In genomic region chr1:9204156-9204720, GRCh38 we compare ENCODE assay signal across 29 cellular contexts. TPM values are rescaled to one million over a fixed set of nuclear protein-coding genes. Genes with fewer than 3 reads are reported as not detected.
DNase-seq lines count a peak whose midpoint lies in the region; ATAC-seq, FAIRE-seq and TF ChIP-seq lines count a peak whose summit lies in the region.
"Had no signal": no experiment of that assay in that cellular context is flagged by ENCODE, and none has a peak within 500 bp of the region (broad histone marks: within the 10 kb centered on the region; RNA-seq: fewer than 3 reads in every experiment).

No MANE protein-coding gene starts in this region.

- no peak overlapping the region for H4K91ac ChIP-seq in IMR-90 (ENCODE audit: insufficient read depth, low read depth, low read length)

- H3K9me3 ChIP-seq in IMR-90 (ENCODE audit: control insufficient read depth, insufficient read depth, low read length) (no peaks in the 10 kb centered on the region), K562 (replicated peaks; ENCODE audit: control insufficient read depth, insufficient read depth, low read depth, low read length) (no peaks in the 10 kb centered on the region), upper lobe of right lung (no peaks in the 10 kb centered on the region), thyroid gland (no peaks in the 10 kb centered on the region)
- H3K9me3 ChIP-seq: A549, HAP-1, MG63, SJCRH30 had no signal

- H3K4me3 Mint-ChIP-seq in nephron: peak overlapping the region; percentile 1 to 40 (median 35)

- H3K9ac ChIP-seq in IMR-90 (ENCODE audit: low read depth, low read length) (no peak overlapping the region), K562 (ENCODE audit: insufficient read depth in 1 of 2, low read depth in 2 of 2, low read length in 2 of 2) (no peak overlapping the region)

- no peak overlapping the region for H4K5ac ChIP-seq in IMR-90 (ENCODE audit: low read depth, low read length)

- peaks cover 0 to 8% of the 10 kb centered on the region in 2 experiments; a peak in 1 of 4 replicates for H3K79me1 ChIP-seq in IMR-90 (ENCODE audit: low read depth in 1 of 2, low read length in 2 of 2)

- H3K27ac Mint-ChIP-seq in nephron: no peak overlapping the region
- H3K27ac Mint-ChIP-seq: CD4-positive, alpha-beta memory T cell had no signal

- intact Hi-C loops in IMR-90 (cut with micrococcal nuclease): loop anchor here (5.0 kb wide), 2 partner anchors 33 to 77 kb away; partner anchors contain the start of gene GPR157
- intact Hi-C loops in K562 (cut with micrococcal nuclease): no loop called here
- intact Hi-C loops in upper lobe of right lung (cut with DNase I): no loop called here
- intact Hi-C loops in thyroid gland (cut with DNase I): no loop called here

- CTCF ChIA-PET in IMR-90 (lab: Yijun Ruan, JAX): no interaction called here
- CTCF ChIA-PET in K562 (lab: Yijun Ruan, JAX; ENCODE audit: low intra/inter-chr PET ratio): no interaction called here

- H3K4ac ChIP-seq in IMR-90 (ENCODE audit: low read depth, low read length): peak overlapping the region; percentile 22; the same call in 1 of the 2 replicates

- H3K4me2 ChIP-seq in IMR-90 (ENCODE audit: low read depth, low read length) (no peak overlapping the region), K562 (ENCODE audit: insufficient read depth, low read length) (no peak overlapping the region)
- H3K4me2 ChIP-seq: A549 had no signal

- in situ Hi-C loops in IMR-90 (cut with MboI; ENCODE audit: low sequenced_read_pairs) (no loop called here), K562 (cut with MboI) (no loop called here)

- H2BK5ac ChIP-seq in IMR-90 (ENCODE audit: low read depth, low read length, poor library complexity, severe bottlenecking): no peak overlapping the region

- dilution Hi-C loops in IMR-90 (cut with HindIII; ENCODE audit: low sequenced_read_pairs, unreplicated experiment): no loop called here

- peak overlapping the region in 1 of 2 experiments; percentile 18; a peak in 1 of 4 replicates for H4K8ac ChIP-seq in IMR-90 (ENCODE audit: low read depth in 2 of 2, low read length in 2 of 2)

- peaks cover 22% of the 10 kb centered on the region for H3K4me1 ChIP-seq in IMR-90 (ENCODE audit: control insufficient read depth, insufficient read depth, low read length)
- H3K4me1 ChIP-seq in K562 (replicated peaks in 1 of 2; ENCODE audit: control insufficient read depth in 2 of 2, insufficient read depth in 2 of 2, low read length in 2 of 2): no peaks in the 10 kb centered on the region
- peaks cover 15% of the 10 kb centered on the region for H3K4me1 ChIP-seq in upper lobe of right lung
- H3K4me1 ChIP-seq in thyroid gland: peaks cover 0 to 16% of the 10 kb centered on the region in 2 donors
- H3K4me1 ChIP-seq: A549, SJCRH30 had no signal

- H3K36me3 Mint-ChIP-seq in nephron (ENCODE audit: low read depth): no peaks in the 10 kb centered on the region
- H3K36me3 Mint-ChIP-seq: CD4-positive, alpha-beta memory T cell had no signal

- TF ChIP-seq CTCF in IMR-90 (conservative IDR thresholded peaks at IDR 0.05; ENCODE audit: low read depth, low read length) (no peak), K562 (IDR thresholded peaks at IDR 0.05 in 2 of 3, conservative IDR thresholded peaks at IDR 0.05 in 1 of 3; ENCODE audit: insufficient read depth in 2 of 3, low read depth in 1 of 3, low read length in 3 of 3) (no peak), nephron (IDR thresholded peaks at IDR 0.05; ENCODE audit: unreplicated experiment in 3 of 3) (no peak), upper lobe of right lung (IDR thresholded peaks at IDR 0.05) (no peak), thyroid gland (IDR thresholded peaks at IDR 0.05) (no peak)

- peaks cover 77% of the 10 kb centered on the region for H3K27me3 Mint-ChIP-seq in nephron (ENCODE audit: low read depth)

- TF ChIP-seq EP300 in K562 (IDR thresholded peaks at IDR 0.05; ENCODE audit: low read length): no peak

- H3K56ac ChIP-seq in IMR-90 (ENCODE audit: extremely low read depth, insufficient read depth, low read length): no peak overlapping the region

- peak overlapping the region; percentile 71; the same call in 1 of the 2 replicates for H2BK120ac ChIP-seq in IMR-90 (ENCODE audit: low read depth, low read length)

- no peak for FAIRE-seq in K562 (lab: Jason Lieb, UNC)
- FAIRE-seq: A549, GM12878 had no signal

- H3K9me3 Mint-ChIP-seq in nephron: no peaks in the 10 kb centered on the region

- no peaks in the 10 kb centered on the region; the same call in 1 of the 2 replicates for H3K27me3 ChIP-seq in IMR-90 (ENCODE audit: control insufficient read depth, insufficient read depth, low read length)
- peaks cover 73 to 80% of the 10 kb centered on the region in 2 experiments for H3K27me3 ChIP-seq in K562 (ENCODE audit: control insufficient read depth in 2 of 2, insufficient read depth in 2 of 2, low read length in 2 of 2)
- H3K27me3 ChIP-seq in upper lobe of right lung: peaks cover 67% of the 10 kb centered on the region
- peaks cover 27% of the 10 kb centered on the region for H3K27me3 ChIP-seq in thyroid gland
- H3K27me3 ChIP-seq: MG63 had no signal

- ATAC-seq in IMR-90 (ENCODE audit: low read depth) (no peak), K562 (no peak), upper lobe of right lung (no peak), GM21786 (IDR thresholded peaks at IDR 0.05; ENCODE audit: unreplicated experiment) (no peak)
- ATAC-seq: A549, GM12878, Right ventricle myocardium inferior, SK-N-SH treated with all-trans-retinoic acid at 6 μM for 48 hours had no signal

- H3K14ac ChIP-seq in IMR-90 (replicated peaks; ENCODE audit: low read depth, low read length): no peak overlapping the region

- peak overlapping the region; percentile 58; the same call in 1 of the 2 replicates for H2AK5ac ChIP-seq in IMR-90 (ENCODE audit: low read depth, low read length)

- H3K27ac ChIP-seq in IMR-90 (ENCODE audit: insufficient read depth, low read length): no peak overlapping the region
- no peak overlapping the region for H3K27ac ChIP-seq in K562 (ENCODE audit: extremely low read depth, low read depth, low read length)
- H3K27ac ChIP-seq in upper lobe of right lung: no peak overlapping the region
- H3K27ac ChIP-seq in thyroid gland: no peak overlapping the region
- H3K27ac ChIP-seq: A549, SJCRH30 had no signal

- no peak overlapping the region for H2AFZ ChIP-seq in IMR-90 (replicated peaks; ENCODE audit: low read length, poor library complexity)
- no peak overlapping the region for H2AFZ ChIP-seq in K562 (ENCODE audit: low read depth, low read length)

- POLR2A ChIA-PET in IMR-90 (lab: Charles Lee; ENCODE audit: unreplicated experiment) (interaction anchor here (0.5 kb wide), 1 partner anchor 27 kb away, joined by 5 read pairs; no protein-coding TSS in a partner anchor), K562 (lab: Yijun Ruan, JAX) (no interaction called here)

- TF ChIP-seq POLR2A in IMR-90 (IDR thresholded peaks at IDR 0.05; ENCODE audit: low read depth, low read length) (no peak), K562 (conservative IDR thresholded peaks at IDR 0.05) (no peak), thyroid gland (IDR thresholded peaks at IDR 0.05) (no peak)

- H3K36me3 ChIP-seq in IMR-90 (ENCODE audit: control insufficient read depth, insufficient read depth, low read length): no peaks in the 10 kb centered on the region
- no peaks in the 10 kb centered on the region for H3K36me3 ChIP-seq in K562 (ENCODE audit: control insufficient read depth, insufficient read depth, low read length)
- no peaks in the 10 kb centered on the region for H3K36me3 ChIP-seq in upper lobe of right lung
- H3K36me3 ChIP-seq in thyroid gland: no peaks in the 10 kb centered on the region
- H3K36me3 ChIP-seq: HAP-1, MG63, SJCRH30 had no signal

- no peak overlapping the region for H3K4me3 ChIP-seq in IMR-90 (ENCODE audit: insufficient read depth, low read depth, low read length)
- H3K4me3 ChIP-seq in K562: no peak overlapping the region
- no peak overlapping the region for H3K4me3 ChIP-seq in upper lobe of right lung
- H3K4me3 ChIP-seq in thyroid gland (replicated peaks in 1 of 3): no peak overlapping the region
- H3K4me3 ChIP-seq: A549, GM12878, HAP-1, MG63, SJCRH30 had no signal

- H2BK20ac ChIP-seq in IMR-90 (ENCODE audit: low read depth, low read length): peak overlapping the region; percentile 24; the same call in 1 of the 2 replicates

- WGBS in IMR-90 (ENCODE audit: extremely low coverage in 2 of 2, insufficient read length in 1 of 2), 2 experiments: 41% methylated on average over 2 of the region's 7 CpGs; no CpG with 5 or more reads in 1 of the 2 experiments
- WGBS in K562 (ENCODE audit: insufficient coverage, low coverage, missing lambda C conversion rate): 4% methylated on average over 7 of the region's 7 CpGs
- 83 to 88% methylated on average over 7 of the region's 7 CpGs for WGBS in thyroid gland, 2 donors

- no TSS peak for BruUV-seq in IMR-90 (replicated peaks; lab: Mats Ljungman, UMichigan)
- BruUV-seq in K562 (replicated peaks; lab: Mats Ljungman, UMichigan): no TSS peak

- no peak for DNase-seq in IMR-90
- DNase-seq in K562 (ENCODE audit: extremely low read depth in 1 of 4, low spot score in 3 of 4): no peak
- DNase-seq in upper lobe of right lung: peak; percentile 9
- DNase-seq in thyroid gland: no peak
- DNase-seq in activated CD4-positive, alpha-beta T cell treated with anti-CD3 and anti-CD28 coated beads for 48 hours: no peak
- DNase-seq: C1 segment of cervical spinal cord, COR-L47, DMS79, EL, GDM1, GOT3, KBM-7, MG63, NCI-H1105 treated with DMSO at 0.1 percent for 48 hours, NCI-H146, NCI-H1930, NCI-H2107, NCI-H446, NCI-H524 treated with DMSO at 0.1 percent for 48 hours, NCI-H774, SJCRH30 had no signal

- H3K9me1 ChIP-seq in IMR-90 (ENCODE audit: insufficient read depth, low read length) (peaks cover 3% of the 10 kb centered on the region), K562 (ENCODE audit: control insufficient read depth, insufficient read depth, low read length) (no peaks in the 10 kb centered on the region)

- TF ChIP-seq RAD21 in IMR-90 (IDR thresholded peaks at IDR 0.05; ENCODE audit: low read length) (no peak), K562 (CRISPR knock-in tag; conservative IDR thresholded peaks at IDR 0.05 in 1 of 2, IDR thresholded peaks at IDR 0.05 in 1 of 2) (no peak)

- peaks cover 25% of the 10 kb centered on the region for H3K4me1 Mint-ChIP-seq in nephron

- no peaks in the 10 kb centered on the region for H4K20me1 ChIP-seq in IMR-90 (ENCODE audit: insufficient read depth, low read length)
- peaks cover 11% of the 10 kb centered on the region; the same call in 1 of the 2 replicates for H4K20me1 ChIP-seq in K562 (replicated peaks; ENCODE audit: control insufficient read depth, insufficient read depth, low read length)

- H3K79me2 ChIP-seq in K562 (ENCODE audit: control insufficient read depth, insufficient read depth, low read length): no peaks in the 10 kb centered on the region

- peak overlapping the region; percentile 38; the same call in 1 of the 2 replicates for H3K23ac ChIP-seq in IMR-90 (ENCODE audit: low read depth, low read length)

- H3K18ac ChIP-seq in IMR-90 (ENCODE audit: low read depth, low read length): no peak overlapping the region

- H2BK15ac ChIP-seq in IMR-90 (ENCODE audit: low read depth, low read length): no peak overlapping the region

- no peak overlapping the region for H2AK9ac ChIP-seq in IMR-90 (replicated peaks; ENCODE audit: low read depth, low read length, poor library complexity)

RNA-seq across cellular contexts. Expression of gene H6PD, which starts 30.3 kb away (rescaled TPM):
- total RNA-seq in IMR-90 (2012; rRNA removed) (8.3 and 9.3 TPM in 2 replicates), K562 (2014; rRNA removed) (1.0 and 1.5 TPM in 2 replicates), K562 (2014; rRNA removed; fragmentation: Illumina TruSeq; extraction: Trizol) (0.84 and 1.2 TPM in 2 replicates), K562 (2015; rRNA removed; fragmentation: Illumina TruSeq; extraction: Trizol) (1.5 and 1.7 TPM in 2 replicates), K562 (2021) (1.8 and 2.5 TPM in 2 replicates), upper lobe of right lung (43.7 TPM), thyroid gland (10 to 100 TPM; 36.3 to 64.2 (median 43.6) TPM)
- polyA plus RNA-seq in IMR-90 (2012; rRNA removed) (22.1 and 22.7 TPM in 2 replicates), K562 (2011; rRNA removed) (0.82 and 1.9 TPM in 2 replicates), K562 (2014; fragmentation: Illumina TruSeq; extraction: Trizol) (0.95 and 1.1 TPM in 2 replicates), K562 (2014; fragmentation: Nextera tagmentation; extraction: Ambion mirVana) (under 1 TPM; 0.04 to 0.08 TPM), K562 (2014; rRNA removed) (1.1 and 1.2 TPM in 2 replicates)
- 11.9 and 21.1 TPM in 2 replicates for polyA plus RNA-seq in IMR-90 (2012; cell fraction: cytosol; rRNA removed)
- polyA plus RNA-seq in IMR-90 (2012; cell fraction: nucleus; rRNA removed; ENCODE audit: low replicate concordance): 23.3 and 30.1 TPM in 2 replicates
- 1.6 and 4.4 TPM in 2 replicates for total RNA-seq in K562 (2011; cell fraction: chromatin; rRNA removed; ENCODE audit: low replicate concordance)
- total RNA-seq in K562 (2011; cell fraction: nucleolus; rRNA removed): 3.2 and 3.8 TPM in 2 replicates
- total RNA-seq in K562 (2011; cell fraction: nucleoplasm; rRNA removed): 3.3 and 3.5 TPM in 2 replicates
- 1.4 and 1.8 TPM in 2 replicates for polyA plus RNA-seq in K562 (2011; cell fraction: cytosol; rRNA removed)
- 1.7 and 1.8 TPM in 2 replicates for polyA plus RNA-seq in K562 (2011; cell fraction: nucleus; rRNA removed)
- 1.5 and 6.3 TPM in 2 replicates for polyA plus RNA-seq in K562 (2012)
- polyA minus RNA-seq in K562 (2011; rRNA and poly(A)+ RNA removed): 0.95 and 1.0 TPM in 2 replicates
- polyA minus RNA-seq in K562 (2011; cell fraction: cytosol; rRNA and poly(A)+ RNA removed): 1.7 and 2.8 TPM in 2 replicates
- 0.81 and 1.00 TPM in 2 replicates for polyA minus RNA-seq in K562 (2011; cell fraction: nucleus; rRNA and poly(A)+ RNA removed)
